Comparison of ENCODE assay signal across 8 cellular contexts in the genomic region with DNA sequence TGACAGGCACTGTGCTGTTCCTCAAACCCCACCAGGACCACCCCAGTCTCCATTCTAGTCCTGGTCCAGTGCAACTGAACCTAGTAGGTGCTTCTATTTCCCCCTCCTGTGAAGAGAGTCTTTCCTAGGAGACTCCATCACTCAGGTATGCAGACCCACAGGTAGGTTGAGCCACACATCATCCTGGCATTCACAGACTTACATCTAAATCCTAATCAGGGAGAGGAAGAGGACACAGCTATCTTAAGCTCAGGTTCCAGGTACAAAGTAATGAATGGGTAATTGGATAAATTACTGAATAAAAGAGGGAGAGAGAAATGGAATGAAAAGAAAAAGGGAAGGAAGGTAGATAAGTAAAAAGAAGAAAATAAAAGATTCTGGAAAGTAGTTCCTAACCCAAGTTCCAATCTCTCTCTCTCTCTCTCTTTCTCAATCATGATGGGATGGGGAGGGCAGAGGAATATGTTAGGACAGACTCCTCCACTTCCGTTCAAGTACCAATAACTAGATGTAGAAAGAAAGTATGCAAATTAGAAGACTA.
DNase-seq lines count a peak whose midpoint lies in the region; ATAC-seq and TF ChIP-seq lines count a peak whose summit lies in the region.

No MANE protein-coding gene starts in this region.

- H3K27ac Mint-ChIP-seq in chondrocyte (ENCODE audit: unreplicated experiment), result peak overlapping the region; percentile 86
- peak overlapping the region; percentile 54 for H3K27ac Mint-ChIP-seq in osteocyte (ENCODE audit: unreplicated experiment)

- H3K4me1 Mint-ChIP-seq in chondrocyte (ENCODE audit: low read depth) (peaks cover 24% of the 10 kb centered on the region), osteocyte (ENCODE audit: unreplicated experiment) (peaks cover 18% of the 10 kb centered on the region)

- H3K36me3 Mint-ChIP-seq in chondrocyte (ENCODE audit: low read depth) (no peaks in the 10 kb centered on the region), osteocyte (ENCODE audit: unreplicated experiment) (no peaks in the 10 kb centered on the region)

- peak overlapping the region in 4 of 11 experiments; percentile 73 to 95 (median 86); a peak in 8 of 22 replicates for H3K9ac ChIP-seq in BLaER1 treated with 17β-estradiol and CSF1 and Interleukin-3, amounts not matched to agents 10 nM and 100 nM
- H3K9ac ChIP-seq in KMS-11, result peak overlapping the region; percentile 31; the same call in 1 of the 2 replicates

- no peaks in the 10 kb centered on the region for H3K9me3 Mint-ChIP-seq in chondrocyte (ENCODE audit: low read depth)
- no peaks in the 10 kb centered on the region for H3K9me3 Mint-ChIP-seq in osteocyte (ENCODE audit: unreplicated experiment)

- no peaks in the 10 kb centered on the region for H3K36me3 ChIP-seq in BLaER1 treated with 17β-estradiol and CSF1 and Interleukin-3, amounts not matched to agents 10 nM and 100 nM
- H3K36me3 ChIP-seq in KMS-11 (ENCODE audit: insufficient read depth), result no peaks in the 10 kb centered on the region

- 0 out of 22 replicates have a peak, but pooled peaks cover 0 to 5% (median 0%) of the 10 kb centered on the region in 11 experiments for H3K9me3 ChIP-seq in BLaER1 treated with 17β-estradiol and CSF1 and Interleukin-3, amounts not matched to agents 10 nM and 100 nM (replicated peaks in 1 of 11)

- TF ChIP-seq CTCF in KMS-11 (conservative IDR thresholded peaks at IDR 0.05; ENCODE audit: low read depth, low read length) (no peak), chondrocyte (IDR thresholded peaks at IDR 0.05) (no peak), osteocyte (IDR thresholded peaks at IDR 0.05) (no peak)

- DNase-seq in chondrocyte (ENCODE audit: low spot score), result no peak
- DNase-seq in osteocyte (ENCODE audit: extremely low spot score, unreplicated experiment), result no peak
- DNase-seq in NCI-H1092 (lab: John Stamatoyannopoulos, UW), result no peak
- DNase-seq in SW 1271 (lab: John Stamatoyannopoulos, UW), result no peak

- H4K20me1 ChIP-seq in BLaER1 treated with 17β-estradiol and CSF1 and Interleukin-3, amounts not matched to agents 10 nM and 100 nM, result no peaks in the 10 kb centered on the region
- no peaks in the 10 kb centered on the region for H4K20me1 ChIP-seq in KMS-11 (ENCODE audit: insufficient read depth)

- peaks cover 21 to 94% (median 35%) of the 10 kb centered on the region in 10 experiments for H3K4me1 ChIP-seq in BLaER1 treated with 17β-estradiol and CSF1 and Interleukin-3, amounts not matched to agents 10 nM and 100 nM
- H3K4me1 ChIP-seq in KMS-11 (ENCODE audit: low read depth, poor library complexity, severe bottlenecking), result peaks cover 21% of the 10 kb centered on the region

- H3K27me3 Mint-ChIP-seq in chondrocyte (ENCODE audit: low read depth) (peaks cover 3% of the 10 kb centered on the region), osteocyte (ENCODE audit: unreplicated experiment) (peaks cover 16% of the 10 kb centered on the region)

- H3K4me2 ChIP-seq in BLaER1 treated with 17β-estradiol and CSF1 and Interleukin-3, amounts not matched to agents 10 nM and 100 nM, result peak overlapping the region; percentile 17 to 92 (median 49); a peak in 18 of 22 replicates
- H3K4me2 ChIP-seq in KMS-11, result peak overlapping the region; percentile 35; the same call in 1 of the 2 replicates

- H3K27ac ChIP-seq in BLaER1 treated with 17β-estradiol and CSF1 and Interleukin-3, amounts not matched to agents 10 nM and 100 nM, result peak overlapping the region; percentile 8 to 100 (median 65); a peak in 19 of 22 replicates
- peak overlapping the region; percentile 49; the same call in 1 of the 2 replicates for H3K27ac ChIP-seq in KMS-11

- H3K27me3 ChIP-seq in BLaER1 treated with 17β-estradiol and CSF1 and Interleukin-3, amounts not matched to agents 10 nM and 100 nM, result no peaks in the 10 kb centered on the region
- H3K27me3 ChIP-seq in KMS-11 (ENCODE audit: insufficient read depth, low read depth), result no peaks in the 10 kb centered on the region

- H2AFZ ChIP-seq in KMS-11 (ENCODE audit: low read depth), result peak overlapping the region; percentile 46; the same call in 1 of the 2 replicates

- H3K4me3 ChIP-seq in BLaER1 treated with 17β-estradiol and CSF1 and Interleukin-3, amounts not matched to agents 10 nM and 100 nM, result peak overlapping the region in 1 of 10 experiments; percentile 20; a peak in 1 of 20 replicates
- no peak overlapping the region for H3K4me3 ChIP-seq in KMS-11 (IDR thresholded peaks at IDR 0.05; ENCODE audit: insufficient read depth, low read depth, low read length)

- H3K4me3 Mint-ChIP-seq in chondrocyte (ENCODE audit: unreplicated experiment), result no peak overlapping the region
- H3K4me3 Mint-ChIP-seq in osteocyte (ENCODE audit: unreplicated experiment), result no peak overlapping the region

- ATAC-seq in GM21381 (IDR thresholded peaks at IDR 0.05; ENCODE audit: unreplicated experiment) (no peak), HG02884 (IDR thresholded peaks at IDR 0.05; ENCODE audit: unreplicated experiment) (no peak)

- H3K79me2 ChIP-seq in KMS-11 (ENCODE audit: insufficient read depth, low read depth), result no peaks in the 10 kb centered on the region
